ENCODE assay signal across 18 cellular contexts in the genomic region with DNA sequence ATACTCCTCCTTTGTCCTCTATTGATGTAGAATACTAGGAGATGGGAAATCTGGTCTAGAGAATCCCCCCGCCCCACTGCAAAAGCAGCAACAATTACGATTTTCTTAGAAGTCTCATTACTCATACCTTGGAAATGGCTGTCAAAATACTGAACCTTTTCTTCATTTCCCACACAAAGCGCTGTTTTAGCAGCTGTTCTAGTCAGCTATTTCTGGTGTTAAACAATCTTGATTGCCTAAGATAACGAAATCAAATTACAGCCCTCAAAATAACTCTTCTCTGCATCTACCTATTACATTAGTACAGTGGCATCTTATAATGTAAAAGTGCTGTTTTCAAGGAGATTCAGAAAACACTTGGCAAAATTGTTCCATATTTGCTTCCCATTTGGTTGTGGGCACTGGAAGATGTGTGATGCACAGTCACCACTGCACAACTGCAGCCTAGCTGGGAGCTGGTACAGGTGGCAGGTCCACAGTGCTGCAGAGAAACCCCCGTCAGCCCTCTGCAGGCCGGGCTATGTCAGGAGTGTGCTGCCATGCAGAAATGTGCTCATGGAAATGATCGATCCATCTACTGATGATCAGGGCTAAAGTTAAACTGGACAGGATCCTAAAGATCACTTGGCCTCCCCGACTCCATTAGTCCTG. TPM values are rescaled to one million over a fixed set of nuclear protein-coding genes. Genes with fewer than 3 reads are reported as not detected.
"Had no signal": no experiment of that assay in that cellular context is flagged by ENCODE, and none has a peak within 500 bp of the region (broad histone marks: within the 10 kb centered on the region; RNA-seq: fewer than 3 reads in every experiment).

No MANE protein-coding gene starts in this region.

- H3K27ac Mint-ChIP-seq: natural killer cell; stimulated activated naive CD8-positive, alpha-beta T cell treated with anti-CD3 and anti-CD28 coated beads, Interleukin-15, Interleukin-2, amounts not matched to agents 100 ng/mL and 50 ng/mL, for 24 hours had no signal

- H3K27ac ChIP-seq: dorsolateral prefrontal cortex, foreskin keratinocyte, psoas muscle, thoracic aorta had no signal

- H3K4me1 ChIP-seq: psoas muscle had no signal

- H3K27me3 Mint-ChIP-seq: brain; stimulated activated naive CD8-positive, alpha-beta T cell treated with anti-CD3 and anti-CD28 coated beads, Interleukin-15, Interleukin-2, amounts not matched to agents 100 ng/mL and 50 ng/mL, for 24 hours had no signal

- ATAC-seq: foreskin keratinocyte, left colon, natural killer cell, psoas muscle, sciatic nerve had no signal

- H3K4me3 ChIP-seq: dorsolateral prefrontal cortex, lung, psoas muscle, thoracic aorta had no signal

- H3K36me3 Mint-ChIP-seq: natural killer cell had no signal

- H3K36me3 ChIP-seq: thoracic aorta had no signal

- H3K27me3 ChIP-seq: dorsolateral prefrontal cortex, foreskin keratinocyte had no signal

- H3K4me1 Mint-ChIP-seq: natural killer cell had no signal

- H3K9me3 Mint-ChIP-seq: natural killer cell; stimulated activated naive CD8-positive, alpha-beta T cell treated with anti-CD3 and anti-CD28 coated beads, Interleukin-15, Interleukin-2, amounts not matched to agents 100 ng/mL and 50 ng/mL, for 24 hours had no signal

- H3K4me3 Mint-ChIP-seq: brain; natural killer cell; stimulated activated naive CD8-positive, alpha-beta T cell treated with anti-CD3 and anti-CD28 coated beads, Interleukin-15, Interleukin-2, amounts not matched to agents 100 ng/mL and 50 ng/mL, for 24 hours had no signal

- DNase-seq: activated CD4-positive, alpha-beta T cell treated with anti-CD3 and anti-CD28 coated beads, Interleukin-2, amount 50 U/mL, for 4 hours; activated CD4-positive, CD25-positive, alpha-beta regulatory T cell treated with anti-CD3 and anti-CD28 coated beads, Interleukin-2, amount 50 U/mL, for 72 hours; activated naive CD4-positive, alpha-beta T cell treated with anti-CD3 and anti-CD28 coated beads, Interleukin-2, amount 50 U/mL, for 16 hours; activated T-cell treated with anti-CD3 and anti-CD28 coated beads, Interleukin-2, amount 50 U/mL, for 1 hour; cerebellar nuclear complex; dorsolateral prefrontal cortex; foreskin keratinocyte; left colon; natural killer cell; occipital lobe; psoas muscle; stimulated activated CD4-positive, alpha-beta T cell treated with anti-CD3 and anti-CD28 coated beads, Interleukin-2, amount 100 ng/mL, for 48 hours had no signal

- H3K9me3 ChIP-seq: psoas muscle, thoracic aorta had no signal

RNA-seq across cellular contexts. Expression of gene TBC1D9, which starts 50.4 kb away (rescaled TPM):
- total RNA-seq: T-helper 2 cell treated with Interferon-gamma antibody and Interleukin-4, amounts not matched to agents 100 ng/mL and 5 ng/mL, for 36 hours had no signal
